ENCODE assay signal across 22 cellular contexts in genomic region chr10:94217431-94217830, GRCh38.
DNase-seq lines count a peak whose midpoint lies in the region; ATAC-seq, FAIRE-seq and TF ChIP-seq lines count a peak whose summit lies in the region.
"Had no signal": no experiment of that assay in that cellular context is flagged by ENCODE, and none has a peak within 500 bp of the region (broad histone marks: within the 10 kb centered on the region; RNA-seq: fewer than 3 reads in every experiment).

No MANE protein-coding gene starts in this region.

- no peak overlapping the region for H3K4me3 Mint-ChIP-seq in activated T-cell treated with anti-CD3 and anti-CD28 coated beads, Interleukin-2, amount 50 U/mL, for 4 hours
- H3K4me3 Mint-ChIP-seq: CD4-positive, CD25-positive, alpha-beta regulatory T cell; CD8-positive, alpha-beta memory T cell; GM23338; HFFc6 had no signal

- DNase-seq in D721Med (ENCODE audit: insufficient read length, low spot score) (no peak), NCI-H82 (lab: John Stamatoyannopoulos, UW) (peak; percentile 54), astrocyte of the hippocampus (ENCODE audit: low read depth, low spot score) (peak; percentile 17), myocyte (ENCODE audit: low read depth) (peak; percentile 20), NCI-H345 treated with DMSO at 0.1 percent for 48 hours (lab: John Stamatoyannopoulos, UW; ENCODE audit: unreplicated experiment) (no peak), midbrain (lab: John Stamatoyannopoulos, UW) (no peak), T-helper 1 cell (no peak)
- no peak for DNase-seq in activated T-cell treated with anti-CD3 and anti-CD28 coated beads, Interleukin-2, amount 50 U/mL, for 4 hours
- DNase-seq: BE2C; C1 segment of cervical spinal cord; CD4-positive, CD25-positive, alpha-beta regulatory T cell; CD8-positive, alpha-beta memory T cell; COR-L47; GDM1; H7; HFFc6; KG1 had no signal

- no peaks in the 10 kb centered on the region for H3K9me3 Mint-ChIP-seq in activated T-cell treated with anti-CD3 and anti-CD28 coated beads, Interleukin-2, amount 50 U/mL, for 4 hours
- H3K9me3 Mint-ChIP-seq: CD4-positive, CD25-positive, alpha-beta regulatory T cell; CD8-positive, alpha-beta memory T cell; GM23338; HFFc6 had no signal

- ATAC-seq in activated T-cell treated with anti-CD3 and anti-CD28 coated beads, Interleukin-2, amount 50 U/mL, for 4 hours, result no peak
- ATAC-seq: GM23338, HCT116 had no signal

- peak; percentile 16 for FAIRE-seq in D721Med (lab: Jason Lieb, UNC)
- FAIRE-seq: GM12892, GM18507, GM19239 had no signal

- H3K36me3 Mint-ChIP-seq in activated T-cell treated with anti-CD3 and anti-CD28 coated beads, Interleukin-2, amount 50 U/mL, for 4 hours (ENCODE audit: insufficient read depth), result no peaks in the 10 kb centered on the region
- H3K36me3 Mint-ChIP-seq: CD4-positive, CD25-positive, alpha-beta regulatory T cell; CD8-positive, alpha-beta memory T cell had no signal

- H3K27me3 Mint-ChIP-seq in activated T-cell treated with anti-CD3 and anti-CD28 coated beads, Interleukin-2, amount 50 U/mL, for 4 hours (ENCODE audit: low read depth), result peaks cover 3% of the 10 kb centered on the region
- H3K27me3 Mint-ChIP-seq: CD4-positive, CD25-positive, alpha-beta regulatory T cell had no signal

- no peak for TF ChIP-seq CTCF in D721Med (IDR thresholded peaks at IDR 0.05; ENCODE audit: insufficient read depth, missing control alignments)

- no peaks in the 10 kb centered on the region for H3K4me1 Mint-ChIP-seq in activated T-cell treated with anti-CD3 and anti-CD28 coated beads, Interleukin-2, amount 50 U/mL, for 4 hours (ENCODE audit: low read depth)
- H3K4me1 Mint-ChIP-seq: CD4-positive, CD25-positive, alpha-beta regulatory T cell; CD8-positive, alpha-beta memory T cell had no signal

Comparison
In these comparisons a context has a peak if more than half of its experiments do, and no peak if none do; other contexts are left out.
1. DNase-seq: peak in NCI-H82 (single experiment), astrocyte of the hippocampus (single experiment) and myocyte (single experiment); none in D721Med (single experiment), NCI-H345 treated with DMSO at 0.1 percent for 48 hours (single experiment), midbrain (single experiment), activated T-cell treated with anti-CD3 and anti-CD28 coated beads, Interleukin-2, amount 50 U/mL, for 4 hours (single experiment) and T-helper 1 cell (0 of 5).